In genomic region chr2:238643400-238643907, GRCh38 we compare ENCODE assay signal across 15 cellular contexts.
DNase-seq lines count a peak whose midpoint lies in the region; ATAC-seq and TF ChIP-seq lines count a peak whose summit lies in the region.
"Had no signal": no experiment of that assay in that cellular context is flagged by ENCODE, and none has a peak within 500 bp of the region (broad histone marks: within the 10 kb centered on the region; RNA-seq: fewer than 3 reads in every experiment).

No MANE protein-coding gene starts in this region.

- H3K4me1 ChIP-seq in HCT116 (ENCODE audit: control insufficient read depth in 1 of 2, insufficient read depth in 2 of 2, low read length in 2 of 2) (peaks cover 9 to 21% of the 10 kb centered on the region in 2 experiments), gastroesophageal sphincter (peaks cover 8 to 32% (median 11%) of the 10 kb centered on the region in 3 donors), Caco-2 (no peaks in the 10 kb centered on the region)
- H3K4me1 ChIP-seq: prostate gland, thyroid gland had no signal

- no peak overlapping the region for H3K9ac ChIP-seq in HCT116 (ENCODE audit: low read length)

- RAD21 ChIA-PET in HCT116 (lab: Charles Lee; ENCODE audit: low non-redundant PET in 1 of 2, low total read pairs in 2 of 2, uncharacterized antibody in 2 of 2, unreplicated experiment in 2 of 2) = no interaction called here

- no peaks in the 10 kb centered on the region for H3K36me3 Mint-ChIP-seq in activated T-helper 17 cell treated with anti-CD3 and anti-CD28 coated beads, Interleukin-2, amount 50 U/mL, for 72 hours (ENCODE audit: low read depth)
- H3K36me3 Mint-ChIP-seq in stimulated activated naive B cell treated with anti-CD40 and anti-IgM and Interleukin-4, amounts not matched to agents 10 μg/mL and 1 μg/mL and 100 μg/mL, for 72 hours = no peaks in the 10 kb centered on the region
- H3K36me3 Mint-ChIP-seq in Caco-2 (ENCODE audit: insufficient read depth, unreplicated experiment) = no peaks in the 10 kb centered on the region
- H3K36me3 Mint-ChIP-seq: activated naive CD8-positive, alpha-beta T cell had no signal

- H3K27ac ChIP-seq in HCT116 (ENCODE audit: low read depth, low read length) (no peak overlapping the region), gastroesophageal sphincter (peak overlapping the region; percentile 55 to 90 (median 84))
- H3K27ac ChIP-seq: prostate gland, thyroid gland had no signal

- DNase-seq in HCT116 (ENCODE audit: low read depth, low spot score) (no peak), Caco-2 (no peak), cardiac septum (ENCODE audit: low spot score) (no peak)
- DNase-seq in stimulated activated naive CD8-positive, alpha-beta T cell treated with anti-CD3 and anti-CD28 coated beads, Interleukin-15, amount 100 ng/mL, for 72 hours = peak in 1 of 2 donors; percentile 30
- DNase-seq in stimulated activated naive B cell treated with anti-CD40 and anti-IgM and Interleukin-4, amounts not matched to agents 10 μg/mL and 1 μg/mL and 100 μg/mL, for 72 hours = no peak
- DNase-seq: GDM1; NCI-H526 treated with DMSO at 0.1 percent for 48 hours; SHP77; stimulated activated CD4-positive, alpha-beta T cell treated with anti-CD3 and anti-CD28 coated beads, Interleukin-12 subunit alpha, Interleukin-12 subunit beta, amount 100 ng/mL, for 4 hours; T-helper 1 cell; thyroid gland had no signal

- BruUV-seq in HCT116 (replicated peaks; lab: Mats Ljungman, UMichigan) = no TSS peak
- BruUV-seq in Caco-2 (replicated peaks; lab: Mats Ljungman, UMichigan) = no TSS peak

- H3K4me3 Mint-ChIP-seq in activated T-helper 17 cell treated with anti-CD3 and anti-CD28 coated beads, Interleukin-2, amount 50 U/mL, for 72 hours = no peak overlapping the region
- peak overlapping the region; percentile 3 to 43 for H3K4me3 Mint-ChIP-seq in stimulated activated naive CD8-positive, alpha-beta T cell treated with anti-CD3 and anti-CD28 coated beads, Interleukin-15, amount 100 ng/mL, for 72 hours
- H3K4me3 Mint-ChIP-seq in stimulated activated naive B cell treated with anti-CD40 and anti-IgM and Interleukin-4, amounts not matched to agents 10 μg/mL and 1 μg/mL and 100 μg/mL, for 72 hours = no peak overlapping the region
- no peak overlapping the region for H3K4me3 Mint-ChIP-seq in Caco-2 (ENCODE audit: unreplicated experiment)
- H3K4me3 Mint-ChIP-seq: activated naive CD8-positive, alpha-beta T cell had no signal

- peak overlapping the region; percentile 73 for H3K4me2 ChIP-seq in HCT116 (ENCODE audit: low read length)

- H3K27me3 Mint-ChIP-seq in activated T-helper 17 cell treated with anti-CD3 and anti-CD28 coated beads, Interleukin-2, amount 50 U/mL, for 72 hours = peaks cover 6% of the 10 kb centered on the region
- H3K27me3 Mint-ChIP-seq in stimulated activated naive CD8-positive, alpha-beta T cell treated with anti-CD3 and anti-CD28 coated beads, Interleukin-15, amount 100 ng/mL, for 72 hours = peaks cover 14% of the 10 kb centered on the region
- peaks cover 0 to 6% of the 10 kb centered on the region in 2 donors for H3K27me3 Mint-ChIP-seq in stimulated activated naive B cell treated with anti-CD40 and anti-IgM and Interleukin-4, amounts not matched to agents 10 μg/mL and 1 μg/mL and 100 μg/mL, for 72 hours
- no peaks in the 10 kb centered on the region for H3K27me3 Mint-ChIP-seq in Caco-2 (ENCODE audit: insufficient read depth, unreplicated experiment)

- 0 out of 4 replicates have a peak overlapping the region, but pooled peaks of 1 of the 2 experiments have one; percentile 19 for H3K4me3 ChIP-seq in HCT116 (replicated peaks in 1 of 2; ENCODE audit: low read depth in 1 of 2, low read length in 2 of 2)
- H3K4me3 ChIP-seq in gastroesophageal sphincter = no peak overlapping the region
- no peak overlapping the region for H3K4me3 ChIP-seq in Caco-2 (ENCODE audit: low read depth, low read length)
- H3K4me3 ChIP-seq: prostate gland, thyroid gland had no signal

- no peak for TF ChIP-seq CTCF in HCT116 (IDR thresholded peaks at IDR 0.05 in 2 of 3, conservative IDR thresholded peaks at IDR 0.05 in 1 of 3; ENCODE audit: borderline replicate concordance in 1 of 3, insufficient read depth in 1 of 3, low read depth in 2 of 3, low read length in 2 of 3)
- TF ChIP-seq CTCF in gastroesophageal sphincter (IDR thresholded peaks at IDR 0.05) = no peak
- no peak for TF ChIP-seq CTCF in Caco-2 (IDR thresholded peaks at IDR 0.05; ENCODE audit: insufficient read depth in 1 of 2, low read depth in 1 of 2, low read length in 1 of 2, severe bottlenecking in 1 of 2, unreplicated experiment in 1 of 2)

- no peaks in the 10 kb centered on the region for H3K36me3 ChIP-seq in HCT116 (ENCODE audit: control insufficient read depth in 1 of 2, insufficient read depth in 2 of 2, low read length in 2 of 2)
- H3K36me3 ChIP-seq in gastroesophageal sphincter = no peaks in the 10 kb centered on the region
- no peaks in the 10 kb centered on the region for H3K36me3 ChIP-seq in Caco-2 (ENCODE audit: control insufficient read depth, insufficient read depth, low read length)
- H3K36me3 ChIP-seq: prostate gland, thyroid gland had no signal

- no peaks in the 10 kb centered on the region for H3K9me3 Mint-ChIP-seq in activated T-helper 17 cell treated with anti-CD3 and anti-CD28 coated beads, Interleukin-2, amount 50 U/mL, for 72 hours
- H3K9me3 Mint-ChIP-seq in stimulated activated naive CD8-positive, alpha-beta T cell treated with anti-CD3 and anti-CD28 coated beads, Interleukin-15, amount 100 ng/mL, for 72 hours = no peaks in the 10 kb centered on the region
- H3K9me3 Mint-ChIP-seq in stimulated activated naive B cell treated with anti-CD40 and anti-IgM and Interleukin-4, amounts not matched to agents 10 μg/mL and 1 μg/mL and 100 μg/mL, for 72 hours = no peaks in the 10 kb centered on the region
- H3K9me3 Mint-ChIP-seq in Caco-2 (ENCODE audit: unreplicated experiment) = no peaks in the 10 kb centered on the region

- no peaks in the 10 kb centered on the region for H3K4me1 Mint-ChIP-seq in activated T-helper 17 cell treated with anti-CD3 and anti-CD28 coated beads, Interleukin-2, amount 50 U/mL, for 72 hours
- peaks cover 23% of the 10 kb centered on the region for H3K4me1 Mint-ChIP-seq in stimulated activated naive CD8-positive, alpha-beta T cell treated with anti-CD3 and anti-CD28 coated beads, Interleukin-15, amount 100 ng/mL, for 72 hours
- H3K4me1 Mint-ChIP-seq in stimulated activated naive B cell treated with anti-CD40 and anti-IgM and Interleukin-4, amounts not matched to agents 10 μg/mL and 1 μg/mL and 100 μg/mL, for 72 hours = peaks cover 6 to 9% of the 10 kb centered on the region in 2 donors
- no peaks in the 10 kb centered on the region for H3K4me1 Mint-ChIP-seq in Caco-2 (ENCODE audit: low read depth, unreplicated experiment)

- H3K27me3 ChIP-seq in HCT116 (ENCODE audit: insufficient read depth, low read length) (no peaks in the 10 kb centered on the region), gastroesophageal sphincter (no peaks in the 10 kb centered on the region), Caco-2 (replicated peaks; ENCODE audit: control insufficient read depth, insufficient read depth, low read length) (no peaks in the 10 kb centered on the region; the same call in 1 of the 2 replicates)
- H3K27me3 ChIP-seq: thyroid gland had no signal

- ATAC-seq in HCT116 (no peak), gastroesophageal sphincter (no peak)
- peak; percentile 42 for ATAC-seq in activated T-helper 17 cell treated with anti-CD3 and anti-CD28 coated beads, Interleukin-2, amount 50 U/mL, for 72 hours (replicated peaks)
- peak; percentile 72 for ATAC-seq in stimulated activated naive CD8-positive, alpha-beta T cell treated with anti-CD3 and anti-CD28 coated beads, Interleukin-15, amount 100 ng/mL, for 72 hours
- ATAC-seq in stimulated activated naive B cell treated with anti-CD40 and anti-IgM and Interleukin-4, amounts not matched to agents 10 μg/mL and 1 μg/mL and 100 μg/mL, for 72 hours (replicated peaks) = no peak

- no peaks in the 10 kb centered on the region for H4K20me1 ChIP-seq in HCT116 (ENCODE audit: insufficient read depth)

- peak overlapping the region; percentile 96 for H2AFZ ChIP-seq in HCT116 (ENCODE audit: low read depth, low read length, poor library complexity, severe bottlenecking)

- H3K79me2 ChIP-seq in HCT116 (ENCODE audit: insufficient read depth, low read length) = no peaks in the 10 kb centered on the region

- no peak overlapping the region for H3K27ac Mint-ChIP-seq in activated T-helper 17 cell treated with anti-CD3 and anti-CD28 coated beads, Interleukin-2, amount 50 U/mL, for 72 hours
- peak overlapping the region; percentile 1 to 78 for H3K27ac Mint-ChIP-seq in stimulated activated naive CD8-positive, alpha-beta T cell treated with anti-CD3 and anti-CD28 coated beads, Interleukin-15, amount 100 ng/mL, for 72 hours
- no peak overlapping the region for H3K27ac Mint-ChIP-seq in stimulated activated naive B cell treated with anti-CD40 and anti-IgM and Interleukin-4, amounts not matched to agents 10 μg/mL and 1 μg/mL and 100 μg/mL, for 72 hours
- H3K27ac Mint-ChIP-seq in Caco-2 (ENCODE audit: unreplicated experiment) = no peak overlapping the region
- H3K27ac Mint-ChIP-seq: activated naive CD8-positive, alpha-beta T cell had no signal

- WGBS in gastroesophageal sphincter (ENCODE audit: low coverage in 1 of 2), 2 donors = 87 to 91% methylated on average over 5 of the region's 5 CpGs

- CTCF ChIA-PET in HCT116 (lab: Charles Lee) = no interaction called here
- CTCF ChIA-PET in Caco-2 (lab: Charles Lee) = no interaction called here

- no peaks in the 10 kb centered on the region for H3K9me2 ChIP-seq in HCT116 (ENCODE audit: insufficient read depth)

- intact Hi-C loops in HCT116 (cut with micrococcal nuclease) (no loop called here), Caco-2 (cut with micrococcal nuclease; ENCODE audit: unreplicated experiment) (no loop called here), cardiac septum (cut with DNase I) (no loop called here)

- no peak for TF ChIP-seq POLR2A in HCT116 (IDR thresholded peaks at IDR 0.05; ENCODE audit: borderline replicate concordance, extremely low read depth, insufficient read depth, insufficient read length)
- no peak for TF ChIP-seq POLR2A in gastroesophageal sphincter (IDR thresholded peaks at IDR 0.05)

- H3K9me3 ChIP-seq in HCT116 (ENCODE audit: control insufficient read depth in 1 of 2, insufficient read depth in 1 of 2, low read depth in 1 of 2, low read length in 2 of 2) (no peaks in the 10 kb centered on the region), gastroesophageal sphincter (no peaks in the 10 kb centered on the region), Caco-2 (no peaks in the 10 kb centered on the region)
- H3K9me3 ChIP-seq: prostate gland, thyroid gland had no signal

- TF ChIP-seq EP300 in gastroesophageal sphincter (IDR thresholded peaks at IDR 0.05) = no peak

- no peak for TF ChIP-seq RAD21 in HCT116 (IDR thresholded peaks at IDR 0.05; ENCODE audit: low read depth)

- POLR2A ChIA-PET in HCT116 (lab: Charles Lee) = no interaction called here
- POLR2A ChIA-PET in Caco-2 (lab: Charles Lee) = no interaction called here

TF ChIP-seq in HCT116, 20 proteins besides CTCF, POLR2A, EP300 and RAD21 (continues in another document):
- no peak for TF ChIP-seq EZH2phosphoT487 (IDR thresholded peaks at IDR 0.05; ENCODE audit: borderline replicate concordance)
- TF ChIP-seq SRF (IDR thresholded peaks at IDR 0.05; ENCODE audit: low read depth) = no peak

Comparison
In these comparisons a context has a peak if more than half of its experiments do, and no peak if none do; other contexts are left out.
1. ATAC-seq: peak in activated T-helper 17 cell treated with anti-CD3 and anti-CD28 coated beads, Interleukin-2, amount 50 U/mL, for 72 hours (single experiment) and stimulated activated naive CD8-positive, alpha-beta T cell treated with anti-CD3 and anti-CD28 coated beads, Interleukin-15, amount 100 ng/mL, for 72 hours (single experiment); none in HCT116 (single experiment), gastroesophageal sphincter (single experiment) and stimulated activated naive B cell treated with anti-CD40 and anti-IgM and Interleukin-4, amounts not matched to agents 10 μg/mL and 1 μg/mL and 100 μg/mL, for 72 hours (0 of 2).
2. H3K27ac Mint-ChIP-seq: peak in stimulated activated naive CD8-positive, alpha-beta T cell treated with anti-CD3 and anti-CD28 coated beads, Interleukin-15, amount 100 ng/mL, for 72 hours (2 of 2); none in activated T-helper 17 cell treated with anti-CD3 and anti-CD28 coated beads, Interleukin-2, amount 50 U/mL, for 72 hours (single experiment), stimulated activated naive B cell treated with anti-CD40 and anti-IgM and Interleukin-4, amounts not matched to agents 10 μg/mL and 1 μg/mL and 100 μg/mL, for 72 hours (single experiment) and Caco-2 (single experiment).
3. H3K4me3 Mint-ChIP-seq: peak in stimulated activated naive CD8-positive, alpha-beta T cell treated with anti-CD3 and anti-CD28 coated beads, Interleukin-15, amount 100 ng/mL, for 72 hours (2 of 2); none in activated T-helper 17 cell treated with anti-CD3 and anti-CD28 coated beads, Interleukin-2, amount 50 U/mL, for 72 hours (single experiment), stimulated activated naive B cell treated with anti-CD40 and anti-IgM and Interleukin-4, amounts not matched to agents 10 μg/mL and 1 μg/mL and 100 μg/mL, for 72 hours (0 of 2) and Caco-2 (single experiment).